In the genomic region with DNA sequence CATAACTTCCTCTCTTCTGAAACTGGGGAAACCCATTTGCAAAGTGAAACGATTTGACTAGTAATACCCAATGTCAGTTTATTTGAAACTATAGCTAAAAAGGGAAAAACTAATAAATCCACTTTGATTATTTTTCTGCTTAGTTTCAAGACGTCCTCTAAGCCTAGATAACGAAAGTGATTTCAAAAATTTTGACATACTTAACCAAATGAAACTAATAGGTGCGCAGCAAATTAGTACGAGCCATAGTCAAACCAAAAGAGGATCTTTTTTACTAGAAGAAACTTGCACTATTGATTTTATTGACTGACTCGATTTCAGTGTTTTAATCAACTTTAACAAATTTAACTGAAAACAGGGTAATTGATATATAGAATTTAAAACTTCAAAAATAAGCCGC, we compare ENCODE assay signal across 14 cellular contexts. TPM values are rescaled to one million over a fixed set of nuclear protein-coding genes. Genes with fewer than 3 reads are reported as not detected.
A peak's percentile ranks its signal among the peaks of the same experiment; 100 is the strongest.
DNase-seq lines count a peak whose midpoint lies in the region; ATAC-seq and TF ChIP-seq lines count a peak whose summit lies in the region.
"Had no signal": no experiment of that assay in that cellular context is flagged by ENCODE, and none has a peak within 500 bp of the region (broad histone marks: within the 10 kb centered on the region; RNA-seq: fewer than 3 reads in every experiment).

No MANE protein-coding gene starts in this region.

- no peaks in the 10 kb centered on the region for H3K27me3 ChIP-seq in Caco-2 (replicated peaks; ENCODE audit: control insufficient read depth, insufficient read depth, low read length)

- POLR2A ChIA-PET in Caco-2 (lab: Charles Lee) (no interaction called here), activated B cell treated with CpG ODN at 0.5 μM for 24 hours (lab: Charles Lee) (no interaction called here)

- H3K4me3 Mint-ChIP-seq in Caco-2 (ENCODE audit: unreplicated experiment) (peak overlapping the region; percentile 98), activated B cell treated with CpG ODN at 0.5 μM for 24 hours (peak overlapping the region; percentile 59), natural killer cell (peak overlapping the region; percentile 90)

- peaks cover 3% of the 10 kb centered on the region for H3K27me3 Mint-ChIP-seq in Caco-2 (ENCODE audit: insufficient read depth, unreplicated experiment)
- H3K27me3 Mint-ChIP-seq in activated B cell treated with CpG ODN at 0.5 μM for 24 hours = peaks cover 55% of the 10 kb centered on the region
- H3K27me3 Mint-ChIP-seq in natural killer cell (ENCODE audit: low read depth in 2 of 2) = peaks cover 42 to 63% of the 10 kb centered on the region in 2 donors

- no peaks in the 10 kb centered on the region for H3K9me3 Mint-ChIP-seq in Caco-2 (ENCODE audit: unreplicated experiment)
- peaks cover 2% of the 10 kb centered on the region for H3K9me3 Mint-ChIP-seq in activated B cell treated with CpG ODN at 0.5 μM for 24 hours
- H3K9me3 Mint-ChIP-seq in natural killer cell = no peaks in the 10 kb centered on the region

- intact Hi-C loops in Caco-2 (cut with micrococcal nuclease; ENCODE audit: unreplicated experiment) = no loop called here
- intact Hi-C loops in activated B cell treated with CpG ODN at 0.5 μM for 24 hours (cut with micrococcal nuclease) = loop anchor here (1.0 to 5.0 kb wide), 5 partner anchors 10 to 1286 kb away; a partner anchor contains a TSS
- intact Hi-C loops in natural killer cell (cut with micrococcal nuclease) = no loop called here

- ATAC-seq in HG02798 (IDR thresholded peaks at IDR 0.05; ENCODE audit: poor library complexity, unreplicated experiment) = peak; percentile 17
- ATAC-seq in activated B cell treated with CpG ODN at 0.5 μM for 24 hours (ENCODE audit: low read depth) = no peak
- ATAC-seq in natural killer cell = no peak

- CTCF ChIA-PET in Caco-2 (lab: Charles Lee) = interaction anchor here (0.6 kb wide), 1 partner anchor 20 kb away, joined by 3 read pairs; no protein-coding TSS in a partner anchor
- CTCF ChIA-PET in activated B cell treated with CpG ODN at 0.5 μM for 24 hours (lab: Charles Lee) = interaction anchor here (1.2 kb wide), 1 partner anchor 1083 kb away, joined by 3 read pairs; no protein-coding TSS in a partner anchor

- TF ChIP-seq CTCF in Caco-2 (IDR thresholded peaks at IDR 0.05; ENCODE audit: insufficient read depth in 1 of 2, low read depth in 1 of 2, low read length in 1 of 2, severe bottlenecking in 1 of 2, unreplicated experiment in 1 of 2) = no peak
- TF ChIP-seq CTCF in activated B cell treated with CpG ODN at 0.5 μM for 24 hours (IDR thresholded peaks at IDR 0.05) = no peak
- TF ChIP-seq CTCF in natural killer cell (IDR thresholded peaks at IDR 0.05) = no peak

- DNase-seq in Caco-2 = no peak
- no peak for DNase-seq in activated B cell treated with CpG ODN at 0.5 μM for 24 hours
- DNase-seq in natural killer cell = no peak
- DNase-seq in NCI-H748 (lab: John Stamatoyannopoulos, UW; ENCODE audit: unreplicated experiment) = no peak
- DNase-seq in AG20443 (ENCODE audit: low spot score) = no peak
- DNase-seq in hypothalamus (lab: John Stamatoyannopoulos, UW) = no peak
- DNase-seq: GF-D8; NK-92 treated with Interleukin-12 subunit alpha and Interleukin-12 subunit beta, amount 100 ng/mL, for 24 hours had no signal

- no peaks in the 10 kb centered on the region; the same call in 1 of the 2 replicates for H3K4me1 ChIP-seq in Caco-2

- no TSS peak for BruUV-seq in Caco-2 (replicated peaks; lab: Mats Ljungman, UMichigan)

- H3K9me3 ChIP-seq in Caco-2 = no peaks in the 10 kb centered on the region
- H3K9me3 ChIP-seq: right atrium auricular region, SJSA1 had no signal

- H3K4me3 ChIP-seq in Caco-2 (ENCODE audit: low read depth, low read length) = no peak overlapping the region
- H3K4me3 ChIP-seq: SJSA1 had no signal

- H3K27ac Mint-ChIP-seq in Caco-2 (ENCODE audit: unreplicated experiment) (no peak overlapping the region), activated B cell treated with CpG ODN at 0.5 μM for 24 hours (no peak overlapping the region), natural killer cell (no peak overlapping the region)

- H3K36me3 Mint-ChIP-seq in Caco-2 (ENCODE audit: insufficient read depth, unreplicated experiment) (no peaks in the 10 kb centered on the region), activated B cell treated with CpG ODN at 0.5 μM for 24 hours (ENCODE audit: low read depth) (peaks cover 1% of the 10 kb centered on the region), natural killer cell (peaks cover 16% of the 10 kb centered on the region)

- H3K36me3 ChIP-seq in Caco-2 (ENCODE audit: control insufficient read depth, insufficient read depth, low read length) = no peaks in the 10 kb centered on the region
- H3K36me3 ChIP-seq: right atrium auricular region, SJSA1 had no signal

- H3K4me1 Mint-ChIP-seq in Caco-2 (ENCODE audit: low read depth, unreplicated experiment) (no peaks in the 10 kb centered on the region), activated B cell treated with CpG ODN at 0.5 μM for 24 hours (peaks cover 22% of the 10 kb centered on the region), natural killer cell (peaks cover 19 to 22% of the 10 kb centered on the region in 2 donors)

RNA-seq across cellular contexts. Expression of a gene that starts 9.9 kb away (rescaled TPM):
- 13.2 and 13.3 TPM in 2 replicates for total RNA-seq in Caco-2 (2022)
- not detected in 2 replicates for total RNA-seq in activated B cell treated with CpG ODN at 0.5 μM for 24 hours
- total RNA-seq in natural killer cell = not detected
- total RNA-seq: dermis microvascular lymphatic vessel endothelial cell, LHCN-M2, mononuclear cell, right atrium auricular region, SJSA1 had no signal

Comparison
In these comparisons a context has a peak if more than half of its experiments do, and no peak if none do; other contexts are left out.
1. RNA of a gene that starts 9.9 kb away (total RNA-seq): 13.2 to 13.3 TPM in Caco-2; not detected in activated B cell treated with CpG ODN at 0.5 μM for 24 hours and not detected in natural killer cell; every median in the first group is over 10 times any median in the second.
2. Peak in every context shown above with its lines, with median percentiles within 50 percentile points of each other: H3K4me3 Mint-ChIP-seq.